24 cellular contexts compared by ENCODE assay signal in genomic region chr1:53024117-53024516, GRCh38. TPM values are rescaled to one million over a fixed set of nuclear protein-coding genes. Genes with fewer than 3 reads are reported as not detected.
DNase-seq lines count a peak whose midpoint lies in the region; ATAC-seq, FAIRE-seq and TF ChIP-seq lines count a peak whose summit lies in the region.
"Had no signal": no experiment of that assay in that cellular context is flagged by ENCODE, and none has a peak within 500 bp of the region (broad histone marks: within the 10 kb centered on the region; RNA-seq: fewer than 3 reads in every experiment).

No MANE protein-coding gene starts in this region.

- H3K4me2 ChIP-seq in GM23338: no peak overlapping the region
- H3K4me2 ChIP-seq: KMS-11 had no signal

- no peak overlapping the region for H3K4me3 Mint-ChIP-seq in activated naive CD4-positive, alpha-beta T cell treated with anti-CD3 and anti-CD28 coated beads for 36 hours
- H3K4me3 Mint-ChIP-seq in GM23338: no peak overlapping the region
- H3K4me3 Mint-ChIP-seq: H9, HFFc6 had no signal

- TF ChIP-seq CTCF in GM23338 (conservative IDR thresholded peaks at IDR 0.05; ENCODE audit: low read depth in 2 of 2): no peak

- FAIRE-seq in HTR-8/SVneo (lab: Jason Lieb, UNC): no peak
- FAIRE-seq: RCC 7860 had no signal

- no peaks in the 10 kb centered on the region for H4K20me1 ChIP-seq in GM23338 (replicated peaks; ENCODE audit: insufficient read depth)

- H3K36me3 Mint-ChIP-seq in activated naive CD4-positive, alpha-beta T cell treated with anti-CD3 and anti-CD28 coated beads for 36 hours (ENCODE audit: low read depth): peaks cover 1% of the 10 kb centered on the region
- H3K36me3 Mint-ChIP-seq in GM23338 (ENCODE audit: low read depth): no peaks in the 10 kb centered on the region

- H3K36me3 ChIP-seq in GM23338 (ENCODE audit: insufficient read depth): no peaks in the 10 kb centered on the region
- H3K36me3 ChIP-seq: BE2C had no signal

- no peaks in the 10 kb centered on the region for H3K9me3 Mint-ChIP-seq in activated naive CD4-positive, alpha-beta T cell treated with anti-CD3 and anti-CD28 coated beads for 36 hours
- H3K9me3 Mint-ChIP-seq in GM23338: no peaks in the 10 kb centered on the region
- H3K9me3 Mint-ChIP-seq: H9, HFFc6 had no signal

- ATAC-seq in GM23338: no peak

- no peak overlapping the region for H3K27ac Mint-ChIP-seq in activated naive CD4-positive, alpha-beta T cell treated with anti-CD3 and anti-CD28 coated beads for 36 hours
- H3K27ac Mint-ChIP-seq in GM23338: no peak overlapping the region
- H3K27ac Mint-ChIP-seq: H9, HFFc6 had no signal

- intact Hi-C loops in activated naive CD4-positive, alpha-beta T cell treated with anti-CD3 and anti-CD28 coated beads for 36 hours (cut with micrococcal nuclease): loop anchor here (1.0 kb wide), 1 partner anchor 9 kb away; no protein-coding TSS in a partner anchor

- peaks cover 13% of the 10 kb centered on the region; the same call in 1 of the 2 replicates for H3K79me2 ChIP-seq in GM23338 (replicated peaks; ENCODE audit: insufficient read depth)

- H3K9me2 ChIP-seq in GM23338 (ENCODE audit: insufficient read depth): no peaks in the 10 kb centered on the region

- no peaks in the 10 kb centered on the region for H3K27me3 Mint-ChIP-seq in activated naive CD4-positive, alpha-beta T cell treated with anti-CD3 and anti-CD28 coated beads for 36 hours (ENCODE audit: low read depth)
- peaks cover 2% of the 10 kb centered on the region for H3K27me3 Mint-ChIP-seq in GM23338 (ENCODE audit: insufficient read depth, low read depth, poor library complexity)

- CTCF ChIA-PET in activated naive CD4-positive, alpha-beta T cell treated with anti-CD3 and anti-CD28 coated beads for 36 hours (lab: Charles Lee): no interaction called here

- peaks cover 3% of the 10 kb centered on the region for H3K4me1 Mint-ChIP-seq in activated naive CD4-positive, alpha-beta T cell treated with anti-CD3 and anti-CD28 coated beads for 36 hours (ENCODE audit: low read depth)
- H3K4me1 Mint-ChIP-seq in GM23338: no peaks in the 10 kb centered on the region
- H3K4me1 Mint-ChIP-seq: H9 had no signal

- H3K27ac ChIP-seq in GM23338 (ENCODE audit: low read depth): peak overlapping the region; percentile 26; the same call in 1 of the 2 replicates
- H3K27ac ChIP-seq: KMS-11, SJSA1 had no signal

- H3K4me1 ChIP-seq in GM23338 (ENCODE audit: insufficient read depth): no peaks in the 10 kb centered on the region
- H3K4me1 ChIP-seq: BE2C had no signal

- DNase-seq in activated naive CD4-positive, alpha-beta T cell treated with anti-CD3 and anti-CD28 coated beads for 36 hours: peak; percentile 24
- no peak for DNase-seq in activated naive CD4-positive, alpha-beta T cell (lab: John Stamatoyannopoulos, UW)
- no peak for DNase-seq in GM23338 (ENCODE audit: low spot score)
- peak; percentile 33 for DNase-seq in Jurkat, Clone E6-1 (ENCODE audit: low read depth, low spot score)
- DNase-seq in activated naive CD4-positive, alpha-beta T cell treated with anti-CD3 and anti-CD28 coated beads, Interleukin-2, amount 50 U/mL, for 16 hours: peak; percentile 11
- DNase-seq in HTR-8/SVneo (ENCODE audit: insufficient read length, low spot score): no peak
- no peak for DNase-seq in NCI-H1092 treated with DMSO at 0.1 percent for 48 hours (lab: John Stamatoyannopoulos, UW)
- no peak for DNase-seq in NCI-H2029 (lab: John Stamatoyannopoulos, UW)
- DNase-seq: BE2C; COR-L47; DMS79; H9; HFFc6; NCI-H1417 treated with DMSO at 0.1 percent for 48 hours; NCI-H187; NCI-H2107; NCI-H510A treated with DMSO at 0.1 percent for 48 hours; NCI-H748 treated with DMSO at 0.1 percent for 48 hours; NK-92 treated with Interleukin-12 subunit alpha and Interleukin-12 subunit beta, amount 100 ng/mL, for 24 hours; OCI-M1 had no signal

- no peak overlapping the region for H2AFZ ChIP-seq in GM23338

- H3K27me3 ChIP-seq in GM23338 (ENCODE audit: insufficient read depth): no peaks in the 10 kb centered on the region
- H3K27me3 ChIP-seq: BE2C, SJSA1 had no signal

- no peak overlapping the region for H3K4me3 ChIP-seq in GM23338
- H3K4me3 ChIP-seq in Jurkat, Clone E6-1 (ENCODE audit: low read length): no peak overlapping the region
- H3K4me3 ChIP-seq: SJSA1 had no signal

- no peaks in the 10 kb centered on the region for H3F3A ChIP-seq in GM23338 (replicated peaks; ENCODE audit: low read depth)

TF ChIP-seq in GM23338, 12 proteins besides CTCF, POLR2A, EP300 and RAD21:
- no peak for TF ChIP-seq EZH2phosphoT487 (IDR thresholded peaks at IDR 0.05; ENCODE audit: unreplicated experiment)
- TF ChIP-seq CREB1 (CRISPR knock-in tag; IDR thresholded peaks at IDR 0.05; ENCODE audit: low read depth): no peak
- no peak for TF ChIP-seq REST (IDR thresholded peaks at IDR 0.05; ENCODE audit: unreplicated experiment)
- TF ChIP-seq NANOG (IDR thresholded peaks at IDR 0.05; ENCODE audit: borderline replicate concordance): no peak
- TF ChIP-seq POLR2AphosphoS5 (IDR thresholded peaks at IDR 0.05; ENCODE audit: low read depth): no peak
- no peak for TF ChIP-seq ZNF114 (CRISPR knock-in tag; IDR thresholded peaks at IDR 0.05)

RNA-seq across cellular contexts. Expression of gene PODN, which starts 37.9 kb away (rescaled TPM):
- total RNA-seq in activated naive CD4-positive, alpha-beta T cell treated with anti-CD3 and anti-CD28 coated beads for 36 hours: not detected
- 0.24 and 1.0 TPM in 2 replicates for total RNA-seq in GM23338 (2014; rRNA removed; shearing (Covaris generic))
- polyA plus RNA-seq in GM23338 (2016; fragmentation: Nextera tagmentation; extraction: Ambion mirVana): 0.16 TPM in 1 of 2 replicates, not detected in the other
- polyA plus RNA-seq in Jurkat, Clone E6-1 (2012; ENCODE audit: insufficient read depth, insufficient read length): not detected
- total RNA-seq: A673 had no signal

Comparison
In these comparisons a context has a peak if more than half of its experiments do, and no peak if none do; other contexts are left out.
1. DNase-seq: peak in activated naive CD4-positive, alpha-beta T cell treated with anti-CD3 and anti-CD28 coated beads for 36 hours (single experiment), Jurkat, Clone E6-1 (single experiment) and activated naive CD4-positive, alpha-beta T cell treated with anti-CD3 and anti-CD28 coated beads, Interleukin-2, amount 50 U/mL, for 16 hours (single experiment); none in activated naive CD4-positive, alpha-beta T cell (0 of 4), GM23338 (single experiment), HTR-8/SVneo (single experiment), NCI-H1092 treated with DMSO at 0.1 percent for 48 hours (single experiment) and NCI-H2029 (single experiment).